Comparison of ENCODE assay signal across 8 cellular contexts in genomic region chr1:101239095-101240040, GRCh38. TPM values are rescaled to one million over a fixed set of nuclear protein-coding genes. Genes with fewer than 3 reads are reported as not detected.
DNase-seq lines count a peak whose midpoint lies in the region; ATAC-seq and TF ChIP-seq lines count a peak whose summit lies in the region.

No MANE protein-coding gene starts in this region.

- POLR2A ChIA-PET in CD8-positive, alpha-beta memory T cell (lab: Charles Lee): interaction anchor here (0.7 to 5.0 kb wide), 21 partner anchors 9 to 344 kb away, joined by 3 to 30 read pairs (median 5); partner anchors contain the start of gene EXTL2
- POLR2A ChIA-PET in WTC11 (lab: Charles Lee): interaction anchor here (0.7 to 0.9 kb wide), 2 partner anchors 224 to 344 kb away, joined by 3 read pairs; partner anchors contain the start of gene SLC30A7

- TF ChIP-seq POLR2A in gastrocnemius medialis (IDR thresholded peaks at IDR 0.05): no peak

- H3K27ac Mint-ChIP-seq in CD8-positive, alpha-beta memory T cell: peak overlapping the region; percentile 78 to 100 (median 98)
- peak overlapping the region; percentile 20; the same call in 1 of the 2 replicates for H3K27ac Mint-ChIP-seq in WTC11

- no peaks in the 10 kb centered on the region for H3K27me3 ChIP-seq in CD8-positive, alpha-beta memory T cell (ENCODE audit: insufficient read depth, low read length, poor library complexity, severe bottlenecking)
- H3K27me3 ChIP-seq in gastrocnemius medialis: peaks cover 30 to 34% (median 33%) of the 10 kb centered on the region in 3 donors

- peak overlapping the region; percentile 64 for H3K4me3 ChIP-seq in CD8-positive, alpha-beta memory T cell (ENCODE audit: low read length)
- H3K4me3 ChIP-seq in coronary artery (peak overlapping the region; percentile 79), gastrocnemius medialis (peak overlapping the region; percentile 19 to 76 (median 66))

- peaks cover 58% of the 10 kb centered on the region for H3K4me1 ChIP-seq in CD8-positive, alpha-beta memory T cell (ENCODE audit: insufficient read depth, low read length)
- H3K4me1 ChIP-seq in gastrocnemius medialis: peaks cover 9 to 26% of the 10 kb centered on the region in 2 donors

- no peaks in the 10 kb centered on the region for H3K9me3 ChIP-seq in CD8-positive, alpha-beta memory T cell (ENCODE audit: low read length)
- H3K9me3 ChIP-seq in gastrocnemius medialis: no peaks in the 10 kb centered on the region

- ATAC-seq in WTC11: no peak
- no peak for ATAC-seq in gastrocnemius medialis
- no peak for ATAC-seq in HG02759 (IDR thresholded peaks at IDR 0.05; ENCODE audit: unreplicated experiment)

- CTCF ChIA-PET in CD8-positive, alpha-beta memory T cell (lab: Charles Lee): interaction anchor here (0.7 to 12.6 kb wide), 64 partner anchors 8 to 370 kb away, joined by 3 to 214 read pairs (median 5); partner anchors contain the start of genes DPH5, EXTL2 and SLC30A7
- CTCF ChIA-PET in WTC11 (lab: Charles Lee): interaction anchor here (0.8 to 3.9 kb wide), 26 partner anchors 10 to 344 kb away, joined by 3 to 35 read pairs (median 5); partner anchors contain the start of gene EXTL2

- in situ Hi-C loops in gastrocnemius medialis (cut with MboI; ENCODE audit: low sequenced_read_pairs in 4 of 4): no loop called here

- peak overlapping the region; percentile 90 to 100 (median 99) for H3K4me3 Mint-ChIP-seq in CD8-positive, alpha-beta memory T cell
- H3K4me3 Mint-ChIP-seq in WTC11: no peak overlapping the region

- peak; percentile 57 to 80 (median 66) for DNase-seq in CD8-positive, alpha-beta memory T cell
- no peak for DNase-seq in WTC11 (ENCODE audit: low spot score)
- no peak for DNase-seq in coronary artery (ENCODE audit: low spot score)
- DNase-seq in gastrocnemius medialis: no peak
- no peak for DNase-seq in glomerular visceral epithelial cell (ENCODE audit: extremely low spot score)
- no peak for DNase-seq in germinal center (ENCODE audit: low spot score)
- no peak for DNase-seq in mesenteric fat pad (ENCODE audit: low spot score)

- intact Hi-C loops in gastrocnemius medialis (cut with DNase I; ENCODE audit: low total_unique reads): loop anchor here (2.0 to 10.0 kb wide), 3 partner anchors 75 to 319 kb away; partner anchors contain the start of gene DPH5

- H3K9me3 Mint-ChIP-seq in CD8-positive, alpha-beta memory T cell: peaks cover 0 to 3% (median 0%) of the 10 kb centered on the region in 5 donors
- H3K9me3 Mint-ChIP-seq in WTC11: no peaks in the 10 kb centered on the region

- H3K27me3 Mint-ChIP-seq in CD8-positive, alpha-beta memory T cell: peaks cover 0 to 5% of the 10 kb centered on the region in 2 donors
- peaks cover 43% of the 10 kb centered on the region for H3K27me3 Mint-ChIP-seq in WTC11 (ENCODE audit: low read depth)

- H3K36me3 ChIP-seq in CD8-positive, alpha-beta memory T cell (ENCODE audit: insufficient read depth, low read length): peaks cover 38% of the 10 kb centered on the region
- no peaks in the 10 kb centered on the region for H3K36me3 ChIP-seq in gastrocnemius medialis

- H3K4me1 Mint-ChIP-seq in CD8-positive, alpha-beta memory T cell: peaks cover 63 to 70% (median 70%) of the 10 kb centered on the region in 3 donors
- peaks cover 24% of the 10 kb centered on the region for H3K4me1 Mint-ChIP-seq in WTC11

- TF ChIP-seq CTCF in WTC11 (IDR thresholded peaks at IDR 0.05): 0 out of 2 replicates have a peak, but pooled peaks have one; percentile 8
- no peak for TF ChIP-seq CTCF in coronary artery (IDR thresholded peaks at IDR 0.05)
- TF ChIP-seq CTCF in gastrocnemius medialis (IDR thresholded peaks at IDR 0.05 in 4 of 5, conservative IDR thresholded peaks at IDR 0.05 in 1 of 5): peak in 2 of 5 experiments; percentile 7 to 8

- peak overlapping the region; percentile 71 for H3K27ac ChIP-seq in CD8-positive, alpha-beta memory T cell (ENCODE audit: low read depth, low read length)
- H3K27ac ChIP-seq in coronary artery (peak overlapping the region in 1 of 2 donors; percentile 64), gastrocnemius medialis (peak overlapping the region; percentile 68 to 79 (median 79))

- H3K36me3 Mint-ChIP-seq in CD8-positive, alpha-beta memory T cell: peaks cover 27 to 89% (median 44%) of the 10 kb centered on the region in 3 donors
- H3K36me3 Mint-ChIP-seq in WTC11: peaks cover 9% of the 10 kb centered on the region

TF ChIP-seq in WTC11, 78 proteins besides CTCF, POLR2A, EP300 and RAD21:
- no peak for TF ChIP-seq CREB1 (CRISPR knock-in tag; IDR thresholded peaks at IDR 0.05)
- no peak for TF ChIP-seq RORB (CRISPR knock-in tag; IDR thresholded peaks at IDR 0.05)
- TF ChIP-seq OVOL2 (CRISPR knock-in tag; IDR thresholded peaks at IDR 0.05; ENCODE audit: borderline replicate concordance): no peak
- 0 out of 2 replicates have a peak, but pooled peaks have one; percentile 41 for TF ChIP-seq HMGXB4 (CRISPR knock-in tag; IDR thresholded peaks at IDR 0.05)
- no peak for TF ChIP-seq ZNF138 (CRISPR knock-in tag; conservative IDR thresholded peaks at IDR 0.05)

RNA-seq across cellular contexts. Expression of gene S1PR1, which starts 2.5 kb away (rescaled TPM):
- total RNA-seq in CD8-positive, alpha-beta memory T cell: 100 to 1,000 TPM; 118 to 123 TPM
- 203 TPM for polyA plus RNA-seq in CD8-positive, alpha-beta memory T cell
- 3.2 to 3.4 TPM (median 3.2 TPM) in 3 replicates for total RNA-seq in WTC11 (2021)
- 10 to 100 TPM; 28.8 to 54.3 (median 47.5) TPM for total RNA-seq in gastrocnemius medialis
- total RNA-seq in mesenteric fat pad: 118 TPM

Comparison
In these comparisons a context has a peak if more than half of its experiments do, and no peak if none do; other contexts are left out.
1. DNase-seq: peak in CD8-positive, alpha-beta memory T cell (5 of 5); none in WTC11 (single experiment), coronary artery (single experiment), gastrocnemius medialis (0 of 2), glomerular visceral epithelial cell (single experiment), germinal center (single experiment) and mesenteric fat pad (single experiment).
2. Peak in every context shown above with its lines, with median percentiles within 50 percentile points of each other: H3K4me3 ChIP-seq.